Comparison of ENCODE assay signal across 8 cellular contexts in the genomic region with DNA sequence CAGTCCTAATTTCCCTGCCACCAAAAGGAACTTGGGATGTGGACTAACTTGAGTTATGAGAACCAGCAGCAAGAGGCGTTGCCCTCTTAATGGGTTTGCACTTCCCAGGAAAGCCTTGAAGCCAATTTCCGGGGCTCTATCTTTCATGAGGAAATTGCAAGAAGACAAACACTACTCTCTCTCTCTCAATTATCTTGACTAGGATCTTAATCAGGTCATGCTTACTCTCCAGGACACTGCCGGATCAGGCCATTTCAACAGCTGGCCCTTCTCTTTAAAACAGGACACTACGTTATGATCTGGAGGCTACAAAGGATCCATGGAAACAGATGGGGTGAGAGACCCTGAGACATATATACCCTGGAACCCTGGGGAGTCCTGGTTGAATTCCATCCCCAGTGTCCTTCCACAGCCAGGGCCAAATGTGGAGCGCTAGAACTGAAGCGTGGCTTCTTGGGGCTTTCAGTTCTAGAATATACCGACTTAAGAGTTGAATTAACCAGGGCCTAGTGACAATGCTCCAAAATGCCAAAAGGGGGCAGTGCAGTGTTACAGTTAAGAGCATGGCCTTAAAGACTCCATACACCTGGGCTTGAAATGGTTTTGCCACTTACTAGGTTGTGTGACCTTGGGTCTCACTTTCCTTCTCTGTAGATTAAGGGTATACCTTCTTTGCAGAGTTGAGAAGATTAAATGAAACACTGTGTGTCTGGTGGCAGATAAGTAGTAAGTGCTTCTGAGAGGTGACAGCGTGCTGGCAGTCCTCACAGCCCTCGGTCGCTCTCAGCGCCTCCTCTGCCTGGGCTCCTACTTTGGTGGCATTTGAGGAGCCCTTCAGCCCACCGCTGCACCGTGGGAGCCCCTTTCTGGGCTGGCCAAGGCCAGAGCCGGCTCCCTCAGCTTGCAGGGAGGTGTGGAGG. TPM values are rescaled to one million over a fixed set of nuclear protein-coding genes. Genes with fewer than 3 reads are reported as not detected.
DNase-seq lines count a peak whose midpoint lies in the region; ATAC-seq and TF ChIP-seq lines count a peak whose summit lies in the region.

No MANE protein-coding gene starts in this region.

- H3F3A ChIP-seq in smooth muscle cell (ENCODE audit: low read depth), result no peaks in the 10 kb centered on the region

- WGBS in smooth muscle cell (ENCODE audit: low lambda C conversion rate), result 77% methylated on average over 14 of the region's 14 CpGs

- H3K27ac ChIP-seq in right atrium auricular region (no peak overlapping the region), smooth muscle cell (ENCODE audit: low read depth) (no peak overlapping the region)

- H3K4me3 ChIP-seq in right atrium auricular region (no peak overlapping the region), smooth muscle cell (no peak overlapping the region)

- no peaks in the 10 kb centered on the region for H3K36me3 ChIP-seq in right atrium auricular region
- no peaks in the 10 kb centered on the region for H3K36me3 ChIP-seq in smooth muscle cell (ENCODE audit: low read depth)

- peaks cover 0 to 35% of the 10 kb centered on the region in 2 donors for H3K4me1 ChIP-seq in right atrium auricular region
- no peaks in the 10 kb centered on the region for H3K4me1 ChIP-seq in smooth muscle cell (ENCODE audit: low read depth)

- intact Hi-C loops in posterior vena cava (cut with DNase I), result loop anchor here in 1 of 2 donors (5.0 kb wide), 1 partner anchor 110 kb away; no protein-coding TSS in a partner anchor

- H3K4me2 ChIP-seq in smooth muscle cell, result no peak overlapping the region

- H3K79me2 ChIP-seq in smooth muscle cell (ENCODE audit: low read depth), result peaks cover 3% of the 10 kb centered on the region

- H3K9ac ChIP-seq in smooth muscle cell (ENCODE audit: low read depth), result no peak overlapping the region

- peak; percentile 49 for DNase-seq in activated gamma-delta T cell treated with Interleukin-2 at 50 U/mL for 16 hours
- DNase-seq in activated gamma-delta T cell (lab: John Stamatoyannopoulos, UW), result no peak
- DNase-seq in NAMALWA (ENCODE audit: low spot score), result peak; percentile 85
- DNase-seq in amniotic epithelial cell (ENCODE audit: low read depth), result peak; percentile 76
- peak; percentile 66 for DNase-seq in right atrium auricular region (ENCODE audit: low spot score)
- DNase-seq in smooth muscle cell (lab: John Stamatoyannopoulos, UW; ENCODE audit: unreplicated experiment), result no peak
- no peak for DNase-seq in posterior vena cava (ENCODE audit: low spot score)

- H4K20me1 ChIP-seq in smooth muscle cell (ENCODE audit: low read depth), result peaks cover 99% of the 10 kb centered on the region

- no peaks in the 10 kb centered on the region for H3K27me3 ChIP-seq in right atrium auricular region
- H3K27me3 ChIP-seq in smooth muscle cell (ENCODE audit: low read depth), result no peaks in the 10 kb centered on the region

- TF ChIP-seq CTCF in right atrium auricular region (IDR thresholded peaks at IDR 0.05) (peak; percentile 60 to 82), smooth muscle cell (IDR thresholded peaks at IDR 0.05; ENCODE audit: borderline replicate concordance, insufficient read depth, poor library complexity, severe bottlenecking) (peak; percentile 71)

- ATAC-seq in SK-N-SH treated with all-trans-retinoic acid at 6 μM for 48 hours, result peak; percentile 98

- H3K9me3 ChIP-seq in right atrium auricular region (no peaks in the 10 kb centered on the region), smooth muscle cell (replicated peaks; ENCODE audit: low read depth) (no peaks in the 10 kb centered on the region)

- no peak overlapping the region for H2AFZ ChIP-seq in smooth muscle cell (ENCODE audit: low read depth)

TF ChIP-seq in SK-N-SH treated with all-trans-retinoic acid at 6 μM for 48 hours, 23 proteins besides CTCF, POLR2A, EP300 and RAD21:
- no peak for TF ChIP-seq OSR1 (CRISPR knock-in tag; IDR thresholded peaks at IDR 0.05)
- peak; percentile 47; the same call in 1 of the 2 replicates for TF ChIP-seq TCF4 (CRISPR knock-in tag; IDR thresholded peaks at IDR 0.05; ENCODE audit: borderline replicate concordance)
TF ChIP-seq in SK-N-SH treated with all-trans-retinoic acid at 6 μM for 48 hours: peak in this region for 1.

RNA-seq across cellular contexts. Expression of a gene that starts 21.1 kb away (rescaled TPM):
- 10 to 100 TPM; 10.5 to 19.9 TPM for total RNA-seq in right atrium auricular region
- 13.3 and 21.0 TPM in 2 replicates for total RNA-seq in smooth muscle cell
- polyA plus RNA-seq in smooth muscle cell, result 29.4 and 29.5 TPM in 2 replicates
- 10 to 100 TPM; 26.3 to 39.3 TPM for total RNA-seq in posterior vena cava

RNA-seq across cellular contexts. Expression of a gene that starts 21.3 kb away (rescaled TPM):
- total RNA-seq in right atrium auricular region (not detected), smooth muscle cell (0.13 TPM in 1 of 2 replicates, not detected in the other), posterior vena cava (not detected)
- 0.31 TPM in 1 of 2 replicates, not detected in the other for polyA plus RNA-seq in smooth muscle cell

Comparison
In these comparisons a context has a peak if more than half of its experiments do, and no peak if none do; other contexts are left out.
1. DNase-seq: peak in activated gamma-delta T cell treated with Interleukin-2 at 50 U/mL for 16 hours (single experiment), NAMALWA (single experiment), amniotic epithelial cell (single experiment) and right atrium auricular region (single experiment); none in activated gamma-delta T cell (single experiment), smooth muscle cell (single experiment) and posterior vena cava (single experiment).